In the genomic region with DNA sequence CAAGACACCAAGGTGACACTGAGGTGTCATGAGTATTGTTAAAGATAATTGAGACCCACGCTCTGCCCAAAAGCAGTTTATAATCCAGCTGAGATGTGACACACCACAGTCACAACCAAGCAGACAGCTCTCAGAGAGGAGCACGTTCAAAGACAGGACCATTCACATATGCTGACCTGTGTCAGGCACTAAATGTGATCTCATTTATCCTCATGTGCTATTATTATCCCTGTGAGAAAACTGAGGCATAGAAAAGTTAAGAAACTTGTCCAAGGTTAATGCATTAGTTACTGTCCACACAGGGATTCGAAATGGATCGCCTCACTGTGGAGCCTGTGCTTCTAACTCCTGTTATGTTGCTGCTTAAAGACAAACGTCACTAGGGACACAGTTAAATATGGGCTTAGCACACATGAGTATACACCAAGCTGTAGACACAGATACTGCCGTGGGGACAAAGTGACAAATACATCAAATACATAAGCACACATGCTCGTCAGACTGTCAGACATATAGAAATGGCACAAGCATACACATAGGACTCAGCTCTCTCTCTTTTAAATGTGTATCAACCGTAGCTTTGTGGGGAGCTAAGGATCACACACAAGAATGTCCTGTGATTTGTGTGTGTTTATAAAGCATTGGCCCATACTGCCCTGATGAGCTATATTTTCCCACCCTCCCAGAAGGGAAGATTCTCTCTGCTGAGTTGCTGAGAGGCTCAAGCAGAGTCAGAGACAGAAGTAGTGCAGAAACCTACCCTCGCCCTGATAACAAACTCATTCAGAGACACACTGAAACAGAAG, we compare ENCODE assay signal across 9 cellular contexts. TPM values are rescaled to one million over a fixed set of nuclear protein-coding genes. Genes with fewer than 3 reads are reported as not detected.
DNase-seq lines count a peak whose midpoint lies in the region; ATAC-seq, FAIRE-seq and TF ChIP-seq lines count a peak whose summit lies in the region.
"Had no signal": no experiment of that assay in that cellular context is flagged by ENCODE, and none has a peak within 500 bp of the region (broad histone marks: within the 10 kb centered on the region; RNA-seq: fewer than 3 reads in every experiment).

No MANE protein-coding gene starts in this region.

- H3K4me1 Mint-ChIP-seq in T-helper 17 cell (peaks cover 30% of the 10 kb centered on the region), Calu3 (ENCODE audit: low read depth, unreplicated experiment) (peaks cover 38% of the 10 kb centered on the region)

- H3K79me2 ChIP-seq in keratinocyte (ENCODE audit: control insufficient read depth, insufficient read depth, low read length), result peaks cover 9% of the 10 kb centered on the region

- no peak overlapping the region for H2AFZ ChIP-seq in keratinocyte (ENCODE audit: control insufficient read depth, low read length)

- no peaks in the 10 kb centered on the region for H3K9me3 Mint-ChIP-seq in Calu3 (ENCODE audit: low read depth, unreplicated experiment)

- no peaks in the 10 kb centered on the region for H3K9me3 ChIP-seq in T-helper 17 cell (ENCODE audit: control insufficient read depth, low read length, poor library complexity, severe bottlenecking)
- no peaks in the 10 kb centered on the region for H3K9me3 ChIP-seq in keratinocyte (ENCODE audit: control insufficient read depth, low read depth, low read length)
- H3K9me3 ChIP-seq in spleen, result no peaks in the 10 kb centered on the region

- no peak overlapping the region for H3K27ac ChIP-seq in keratinocyte (ENCODE audit: control insufficient read depth, insufficient read depth, low read length)
- peak overlapping the region in 5 of 8 donors; percentile 33 to 93 (median 51) for H3K27ac ChIP-seq in spleen
- H3K27ac ChIP-seq: 22Rv1 had no signal

- H3K4me3 ChIP-seq in keratinocyte (ENCODE audit: control insufficient read depth in 2 of 3, extremely low read depth in 1 of 3, insufficient read depth in 2 of 3, low read depth in 1 of 3, low read length in 3 of 3), result no peak overlapping the region
- H3K4me3 ChIP-seq in spleen, result no peak overlapping the region

- WGBS in spleen, 5 donors, result 83 to 88% (median 86%) methylated on average over 9 of the region's 9 CpGs

- CTCF ChIA-PET in Calu3 (lab: Charles Lee), result interaction anchor here (0.5 to 3.5 kb wide), 11 partner anchors 24 to 1315 kb away, joined by 3 to 38 read pairs (median 7); a partner anchor contains a TSS

- H3K27me3 ChIP-seq in keratinocyte (ENCODE audit: control insufficient read depth, extremely low read depth, insufficient read depth, low read length) (no peaks in the 10 kb centered on the region), spleen (replicated peaks in 1 of 7) (no peaks in the 10 kb centered on the region)

- no peak overlapping the region for H3K4me2 ChIP-seq in keratinocyte (ENCODE audit: control insufficient read depth, extremely low read depth, insufficient read depth, low read depth, low read length)

- ATAC-seq in T-helper 17 cell, result no peak

- H3K9ac ChIP-seq in keratinocyte (ENCODE audit: control insufficient read depth, extremely low read depth, insufficient read depth, low read length), result no peak overlapping the region

- H3K4me3 Mint-ChIP-seq in T-helper 17 cell (peak overlapping the region; percentile 85), Calu3 (ENCODE audit: low read depth, unreplicated experiment) (no peak overlapping the region)

- peak overlapping the region; percentile 95 for H3K27ac Mint-ChIP-seq in T-helper 17 cell
- no peak overlapping the region for H3K27ac Mint-ChIP-seq in Calu3 (ENCODE audit: unreplicated experiment)

- no peak for TF ChIP-seq POLR2A in spleen (IDR thresholded peaks at IDR 0.05)

- no peaks in the 10 kb centered on the region for H3K9me1 ChIP-seq in keratinocyte (ENCODE audit: control insufficient read depth, extremely low read depth, insufficient read depth, low read length)

- DNase-seq in NCI-H1694 treated with DMSO at 0.1 percent for 48 hours (lab: John Stamatoyannopoulos, UW), result peak; percentile 31
- DNase-seq in NCI-H1694 (lab: John Stamatoyannopoulos, UW), result no peak
- DNase-seq in T-helper 17 cell, result no peak
- no peak for DNase-seq in keratinocyte (ENCODE audit: low read depth, low spot score)
- DNase-seq in spleen, result peak; percentile 8
- no peak for DNase-seq in Calu3
- DNase-seq in RKO (ENCODE audit: low spot score), result no peak
- DNase-seq in NCI-H345 (lab: John Stamatoyannopoulos, UW), result no peak

- no peaks in the 10 kb centered on the region for H3K36me3 ChIP-seq in keratinocyte (ENCODE audit: control insufficient read depth in 2 of 2, extremely low read depth in 1 of 2, insufficient read depth in 2 of 2, low read length in 2 of 2)
- no peaks in the 10 kb centered on the region for H3K36me3 ChIP-seq in spleen

- H3K36me3 Mint-ChIP-seq in T-helper 17 cell (ENCODE audit: low read depth) (no peaks in the 10 kb centered on the region), Calu3 (ENCODE audit: insufficient read depth, unreplicated experiment) (peaks cover 25% of the 10 kb centered on the region)

- TF ChIP-seq CTCF in keratinocyte (optimal IDR thresholded peaks at IDR 0.05 in 1 of 3, IDR thresholded peaks at IDR 0.05 in 1 of 3, conservative IDR thresholded peaks at IDR 0.05 in 1 of 3; ENCODE audit: extremely low read depth in 1 of 3, insufficient read depth in 2 of 3, low read length in 3 of 3) (no peak), spleen (IDR thresholded peaks at IDR 0.05 in 8 of 11, conservative IDR thresholded peaks at IDR 0.05 in 3 of 11) (no peak), Calu3 (IDR thresholded peaks at IDR 0.05; ENCODE audit: unreplicated experiment) (no peak)

- H3K4me1 ChIP-seq in keratinocyte (ENCODE audit: control insufficient read depth, extremely low read depth, insufficient read depth, low read length) (peaks cover 17% of the 10 kb centered on the region), spleen (peaks cover 16 to 74% (median 45%) of the 10 kb centered on the region in 6 donors)

- intact Hi-C loops in spleen (cut with DNase I; ENCODE audit: low total_unique reads), result loop anchor here (5.0 to 10.0 kb wide), 3 partner anchors 83 to 185 kb away; a partner anchor contains a TSS
- intact Hi-C loops in Calu3 (cut with micrococcal nuclease; ENCODE audit: unreplicated experiment), result loop anchor here (1.0 to 10.0 kb wide), 2 partner anchors 150 to 313 kb away; no protein-coding TSS in a partner anchor

- peak; percentile 23 for FAIRE-seq in keratinocyte (lab: Jason Lieb, UNC)

- H3K27me3 Mint-ChIP-seq in T-helper 17 cell (peaks cover 6% of the 10 kb centered on the region), Calu3 (ENCODE audit: unreplicated experiment) (peaks cover 35% of the 10 kb centered on the region)

- no TSS peak for BruUV-seq in Calu3 (replicated peaks; lab: Mats Ljungman, UMichigan)

- H4K20me1 ChIP-seq in keratinocyte (ENCODE audit: control insufficient read depth, extremely low read depth, insufficient read depth, low read length), result no peaks in the 10 kb centered on the region

- dilution Hi-C loops in keratinocyte (cut with MboI; ENCODE audit: extremely low pct_ligation_motif_present, low sequenced_read_pairs), result no loop called here

RNA-seq across cellular contexts. Expression of a gene that starts 3.5 kb away (rescaled TPM):
- total RNA-seq in T-helper 17 cell (10 to 100 TPM; 29.3 to 36.8 TPM), spleen (10 to 100 TPM; 16.8 to 28.9 (median 25.3) TPM), Calu3 (2022) (31.6 and 33.9 TPM in 2 replicates)
- polyA plus RNA-seq in keratinocyte (16.5 to 32.6 TPM (median 20.6 TPM) in 3 replicates), spleen (10 to 100 TPM; 15.6 to 23.1 (median 16.1) TPM)
- 19.9 TPM for polyA plus RNA-seq in keratinocyte (2011; ENCODE audit: low read depth)
- 5.5 and 11.1 TPM in 2 replicates for polyA plus RNA-seq in keratinocyte (2011; cell fraction: cytosol; rRNA removed)
- polyA plus RNA-seq in keratinocyte (2011; cell fraction: nucleus; rRNA removed), result 43.9 and 57.1 TPM in 2 replicates
- 25.3 and 41.0 TPM in 2 replicates for polyA plus RNA-seq in keratinocyte (2012; ENCODE audit: low replicate concordance)
- 15.5 to 34.6 TPM (median 21.4 TPM) in 3 replicates for polyA minus RNA-seq in keratinocyte
- 25.5 TPM for polyA minus RNA-seq in keratinocyte (2011; cell fraction: cytosol; rRNA and poly(A)+ RNA removed)
- polyA minus RNA-seq in keratinocyte (2011; cell fraction: nucleus; rRNA and poly(A)+ RNA removed), result 39.5 and 39.6 TPM in 2 replicates

RNA-seq across cellular contexts. Expression of a gene that starts 13.6 kb away (rescaled TPM):
- total RNA-seq in T-helper 17 cell, result not detected
- 0.01 to 0.06 TPM in 2 of 3 replicates, not detected in the other for polyA plus RNA-seq in keratinocyte
- polyA plus RNA-seq in keratinocyte (2011; ENCODE audit: low read depth), result 0.22 TPM
- polyA plus RNA-seq in keratinocyte (2011; cell fraction: cytosol; rRNA removed), result not detected in 2 replicates
- polyA plus RNA-seq in keratinocyte (2011; cell fraction: nucleus; rRNA removed), result 0.06 and 0.19 TPM in 2 replicates
- 0.37 TPM in 1 of 2 replicates, not detected in the other for polyA plus RNA-seq in keratinocyte (2012; ENCODE audit: low replicate concordance)
- not detected in 3 replicates for polyA minus RNA-seq in keratinocyte
- not detected for polyA minus RNA-seq in keratinocyte (2011; cell fraction: cytosol; rRNA and poly(A)+ RNA removed)
- not detected in 2 replicates for polyA minus RNA-seq in keratinocyte (2011; cell fraction: nucleus; rRNA and poly(A)+ RNA removed)
- 10 to 100 TPM in 1 of 7 donors, 1 to 10 TPM in 3, under 1 TPM in 3; 0.20 to 19.1 (median 1.1) TPM for total RNA-seq in spleen
- 1 to 10 TPM in 1 of 3 donors, under 1 TPM in 2; 0.13 to 1.7 (median 0.27) TPM for polyA plus RNA-seq in spleen
- total RNA-seq in Calu3 (2022), result not detected in 2 replicates

RNA-seq across cellular contexts. Expression of a gene that starts 20.6 kb away (rescaled TPM):
- total RNA-seq in T-helper 17 cell (not detected), spleen (not detected), Calu3 (2022) (not detected in 2 replicates)
- polyA plus RNA-seq in keratinocyte (not detected in 3 replicates), spleen (not detected)
- polyA plus RNA-seq in keratinocyte (2011; ENCODE audit: low read depth), result 0.06 TPM
- not detected in 2 replicates for polyA plus RNA-seq in keratinocyte (2011; cell fraction: cytosol; rRNA removed)
- polyA plus RNA-seq in keratinocyte (2011; cell fraction: nucleus; rRNA removed), result 0.03 TPM in 1 of 2 replicates, not detected in the other
- polyA plus RNA-seq in keratinocyte (2012; ENCODE audit: low replicate concordance), result 0.16 TPM in 1 of 2 replicates, not detected in the other
- polyA minus RNA-seq in keratinocyte, result not detected in 3 replicates
- not detected for polyA minus RNA-seq in keratinocyte (2011; cell fraction: cytosol; rRNA and poly(A)+ RNA removed)
- not detected in 2 replicates for polyA minus RNA-seq in keratinocyte (2011; cell fraction: nucleus; rRNA and poly(A)+ RNA removed)

RNA-seq across cellular contexts. Expression of a gene that starts 32.0 kb away (rescaled TPM):
- not detected for total RNA-seq in T-helper 17 cell
- not detected in 3 replicates for polyA plus RNA-seq in keratinocyte
- not detected for polyA plus RNA-seq in keratinocyte (2011; ENCODE audit: low read depth)
- not detected in 2 replicates for polyA plus RNA-seq in keratinocyte (2011; cell fraction: cytosol; rRNA removed)
- not detected in 2 replicates for polyA plus RNA-seq in keratinocyte (2011; cell fraction: nucleus; rRNA removed)
- 0.45 TPM in 1 of 2 replicates, not detected in the other for polyA plus RNA-seq in keratinocyte (2012; ENCODE audit: low replicate concordance)
- not detected in 3 replicates for polyA minus RNA-seq in keratinocyte
- not detected for polyA minus RNA-seq in keratinocyte (2011; cell fraction: cytosol; rRNA and poly(A)+ RNA removed)
- not detected in 2 replicates for polyA minus RNA-seq in keratinocyte (2011; cell fraction: nucleus; rRNA and poly(A)+ RNA removed)
- total RNA-seq in spleen, result 10 to 100 TPM in 5 of 7 donors, 1 to 10 TPM in 2; 6.5 to 30.8 (median 23.9) TPM
- 1 to 10 TPM; 3.7 to 3.9 (median 3.8) TPM for polyA plus RNA-seq in spleen
- total RNA-seq in Calu3 (2022), result not detected in 2 replicates

RNA-seq across cellular contexts. Expression of a gene that starts 49.5 kb away (rescaled TPM):
- total RNA-seq in T-helper 17 cell (under 1 TPM in 1 of 2 donors, not detected in 1; 0.27 TPM), spleen (1 to 10 TPM in 2 of 7 donors, under 1 TPM in 3, not detected in 2; 0.70 to 2.9 (median 0.97) TPM), Calu3 (2022) (not detected in 2 replicates)
- polyA plus RNA-seq in keratinocyte (not detected in 3 replicates), spleen (1 to 10 TPM in 1 of 3 donors, under 1 TPM in 2; 0.85 to 2.3 (median 0.93) TPM)
- not detected for polyA plus RNA-seq in keratinocyte (2011; ENCODE audit: low read depth)
- not detected in 2 replicates for polyA plus RNA-seq in keratinocyte (2011; cell fraction: cytosol; rRNA removed)
- not detected in 2 replicates for polyA plus RNA-seq in keratinocyte (2011; cell fraction: nucleus; rRNA removed)
- polyA plus RNA-seq in keratinocyte (2012; ENCODE audit: low replicate concordance), result not detected in 2 replicates
- polyA minus RNA-seq in keratinocyte, result not detected in 3 replicates
- not detected for polyA minus RNA-seq in keratinocyte (2011; cell fraction: cytosol; rRNA and poly(A)+ RNA removed)
- polyA minus RNA-seq in keratinocyte (2011; cell fraction: nucleus; rRNA and poly(A)+ RNA removed), result not detected in 2 replicates

Comparison
In these comparisons a context has a peak if more than half of its experiments do, and no peak if none do; other contexts are left out.
1. DNase-seq: peak in NCI-H1694 treated with DMSO at 0.1 percent for 48 hours (single experiment) and spleen (single experiment); none in NCI-H1694 (single experiment), T-helper 17 cell (0 of 3), keratinocyte (single experiment), Calu3 (single experiment), RKO (single experiment) and NCI-H345 (single experiment).